16 cellular contexts compared by ENCODE assay signal in the genomic region with DNA sequence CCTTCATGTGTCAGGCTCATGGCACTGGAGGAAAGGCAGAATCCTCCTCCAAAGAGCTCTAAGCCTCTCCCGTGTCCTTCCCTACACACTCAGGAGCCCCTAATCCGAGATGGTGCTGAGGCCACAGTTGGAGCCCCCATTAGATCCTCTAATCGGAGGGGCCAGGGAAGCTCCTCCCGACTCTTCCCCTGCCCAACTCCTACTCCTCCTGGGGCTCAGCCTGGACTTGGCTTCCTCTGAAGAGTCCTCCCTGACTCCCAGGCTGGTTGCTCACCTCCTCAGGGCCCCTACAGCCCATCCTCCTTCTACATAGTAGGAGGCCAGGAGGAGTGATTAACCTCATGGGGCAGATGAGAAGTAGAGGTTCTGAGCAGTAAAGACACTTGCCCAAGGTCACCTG. TPM values are rescaled to one million over a fixed set of nuclear protein-coding genes. Genes with fewer than 3 reads are reported as not detected.
DNase-seq lines count a peak whose midpoint lies in the region; ATAC-seq and TF ChIP-seq lines count a peak whose summit lies in the region.
"Had no signal": no experiment of that assay in that cellular context is flagged by ENCODE, and none has a peak within 500 bp of the region (broad histone marks: within the 10 kb centered on the region; RNA-seq: fewer than 3 reads in every experiment).

No MANE protein-coding gene starts in this region.

- no peaks in the 10 kb centered on the region for H3K27me3 ChIP-seq in dorsolateral prefrontal cortex
- H3K27me3 ChIP-seq in neuronal stem cell (ENCODE audit: control insufficient read depth in 3 of 3, insufficient read depth in 3 of 3, low read depth in 1 of 3, low read length in 3 of 3): no peaks in the 10 kb centered on the region

- peaks cover 24% of the 10 kb centered on the region for H3K4me1 Mint-ChIP-seq in brain
- H3K4me1 Mint-ChIP-seq in activated T-cell treated with anti-CD3 and anti-CD28 coated beads, Interleukin-2, amount 50 U/mL, for 72 hours (ENCODE audit: low read depth): peaks cover 7% of the 10 kb centered on the region

- H3K27me3 Mint-ChIP-seq in brain: no peaks in the 10 kb centered on the region
- H3K27me3 Mint-ChIP-seq in activated T-cell treated with anti-CD3 and anti-CD28 coated beads, Interleukin-2, amount 50 U/mL, for 72 hours (ENCODE audit: low read depth): no peaks in the 10 kb centered on the region
- H3K27me3 Mint-ChIP-seq: CD4-positive, CD25-positive, alpha-beta regulatory T cell had no signal

- no peak overlapping the region for H3K9ac ChIP-seq in neuronal stem cell (ENCODE audit: low read depth, low read length, poor library complexity)

- ATAC-seq in activated T-cell treated with anti-CD3 and anti-CD28 coated beads, Interleukin-2, amount 50 U/mL, for 72 hours (replicated peaks in 1 of 2): no peak
- ATAC-seq in Right ventricle myocardium inferior (no peak), left lobe of liver (no peak)
- ATAC-seq: A549, HepG2 had no signal

- no CpG with 5 or more reads among the region's 4 CpGs for WGBS in neuronal stem cell (ENCODE audit: extremely low coverage in 2 of 2, insufficient read length in 2 of 2, insufficient replicate concordance in 1 of 2), 2 donors

- H3K27ac ChIP-seq in dorsolateral prefrontal cortex (peak overlapping the region in 56 of 59 donors; percentile 8 to 89 (median 69)), neuronal stem cell (replicated peaks; ENCODE audit: low read length) (no peak overlapping the region)
- H3K27ac ChIP-seq: A549 had no signal

- H2BK5ac ChIP-seq in neuronal stem cell (ENCODE audit: low read length): no peak overlapping the region

- peaks cover 16 to 19% of the 10 kb centered on the region in 2 donors for H3K4me1 ChIP-seq in neuronal stem cell (ENCODE audit: control insufficient read depth in 2 of 2, insufficient read depth in 1 of 2, low read depth in 1 of 2, low read length in 2 of 2)
- H3K4me1 ChIP-seq: A549 had no signal

- peak overlapping the region; percentile 20 for H3K23ac ChIP-seq in neuronal stem cell (ENCODE audit: low read depth, low read length, poor library complexity)

- H3K4me2 ChIP-seq in neuronal stem cell (ENCODE audit: insufficient read depth, low read length, poor library complexity, severe bottlenecking): no peak overlapping the region
- H3K4me2 ChIP-seq: A549 had no signal

- H3K36me3 ChIP-seq in neuronal stem cell (replicated peaks in 1 of 2; ENCODE audit: control insufficient read depth in 2 of 2, insufficient read depth in 2 of 2, low read length in 2 of 2): no peaks in the 10 kb centered on the region

- intact Hi-C loops in dorsolateral prefrontal cortex (cut with DNase I) (no loop called here), Right ventricle myocardium inferior (cut with DNase I) (no loop called here)

- no peaks in the 10 kb centered on the region for H3K36me3 Mint-ChIP-seq in brain
- H3K36me3 Mint-ChIP-seq in activated T-cell treated with anti-CD3 and anti-CD28 coated beads, Interleukin-2, amount 50 U/mL, for 72 hours (ENCODE audit: insufficient read depth in 2 of 2): no peaks in the 10 kb centered on the region

- DNase-seq in dorsolateral prefrontal cortex (no peak), neuronal stem cell (ENCODE audit: low spot score) (no peak), Right ventricle myocardium inferior (ENCODE audit: missing footprints) (no peak), left lobe of liver (ENCODE audit: low spot score) (no peak)
- no peak for DNase-seq in activated T-cell treated with anti-CD3 and anti-CD28 coated beads, Interleukin-2, amount 50 U/mL, for 72 hours
- no peak for DNase-seq in activated CD4-positive, alpha-beta T cell treated with anti-CD3 and anti-CD28 coated beads for 48 hours
- DNase-seq: DMS53, GF-D8, HCEC 1CT, HFFc6 had no signal

- H2BK12ac ChIP-seq in neuronal stem cell (ENCODE audit: low read length): no peak overlapping the region

- peak overlapping the region; percentile 9 for H2BK120ac ChIP-seq in neuronal stem cell (ENCODE audit: low read depth, low read length)

- peak overlapping the region; percentile 45 for H3K18ac ChIP-seq in neuronal stem cell (ENCODE audit: low read length)

- TF ChIP-seq CTCF in brain (conservative IDR thresholded peaks at IDR 0.05) (no peak), dorsolateral prefrontal cortex (IDR thresholded peaks at IDR 0.05 in 54 of 56, conservative IDR thresholded peaks at IDR 0.05 in 2 of 56; ENCODE audit: low read depth in 1 of 56, partially characterized antibody in 56 of 56) (no peak)

- H3K9me3 Mint-ChIP-seq in brain: no peaks in the 10 kb centered on the region
- no peaks in the 10 kb centered on the region for H3K9me3 Mint-ChIP-seq in activated T-cell treated with anti-CD3 and anti-CD28 coated beads, Interleukin-2, amount 50 U/mL, for 72 hours
- H3K9me3 Mint-ChIP-seq: CD4-positive, CD25-positive, alpha-beta regulatory T cell; HFFc6 had no signal

- H3K4ac ChIP-seq in neuronal stem cell (ENCODE audit: low read length): no peak overlapping the region

- H3K27ac Mint-ChIP-seq in brain: peak overlapping the region in 3 of 5 experiments; percentile 81 to 92 (median 87)
- H3K27ac Mint-ChIP-seq in activated T-cell treated with anti-CD3 and anti-CD28 coated beads, Interleukin-2, amount 50 U/mL, for 72 hours: no peak overlapping the region
- H3K27ac Mint-ChIP-seq: CD4-positive, CD25-positive, alpha-beta regulatory T cell; HFFc6 had no signal

- H4K91ac ChIP-seq in neuronal stem cell (ENCODE audit: low read depth, low read length, poor library complexity): no peak overlapping the region

- H4K8ac ChIP-seq in neuronal stem cell (ENCODE audit: low read depth, low read length): no peak overlapping the region

- peak overlapping the region; percentile 49 for H3K14ac ChIP-seq in neuronal stem cell (ENCODE audit: low read length)

- no peaks in the 10 kb centered on the region for H3K9me3 ChIP-seq in neuronal stem cell (replicated peaks in 1 of 2; ENCODE audit: control insufficient read depth in 2 of 2, insufficient read depth in 1 of 2, low read depth in 1 of 2, low read length in 2 of 2)
- H3K9me3 ChIP-seq: A549 had no signal

- H2AK5ac ChIP-seq in neuronal stem cell (ENCODE audit: low read depth, low read length): peak overlapping the region; percentile 64

- H3K4me3 Mint-ChIP-seq in brain: no peak overlapping the region
- no peak overlapping the region for H3K4me3 Mint-ChIP-seq in activated T-cell treated with anti-CD3 and anti-CD28 coated beads, Interleukin-2, amount 50 U/mL, for 72 hours
- H3K4me3 Mint-ChIP-seq: CD4-positive, CD25-positive, alpha-beta regulatory T cell; HFFc6 had no signal

- H2BK15ac ChIP-seq in neuronal stem cell (ENCODE audit: low read length): no peak overlapping the region

- H3K4me3 ChIP-seq in dorsolateral prefrontal cortex (no peak overlapping the region), neuronal stem cell (ENCODE audit: low read length in 2 of 2) (no peak overlapping the region)
- H3K4me3 ChIP-seq: A549 had no signal

- H2AFZ ChIP-seq in neuronal stem cell (ENCODE audit: low read length): no peak overlapping the region

- peaks cover 2% of the 10 kb centered on the region for H3K79me1 ChIP-seq in neuronal stem cell (ENCODE audit: low read depth, low read length)

RNA-seq across cellular contexts. Expression of gene CDCP2, which starts 21.3 kb away (rescaled TPM):
- not detected for polyA plus RNA-seq in brain (ENCODE audit: insufficient read depth, low read depth, low replicate concordance)
- total RNA-seq in dorsolateral prefrontal cortex: 1 to 10 TPM in 2 of 120 experiments, under 1 TPM in 80, not detected in 38; 0.12 to 1.1 (median 0.39) TPM
- 0.03 TPM for polyA plus RNA-seq in neuronal stem cell (2013, experiment 1 of 2)
- polyA plus RNA-seq in neuronal stem cell (2013, experiment 2 of 2): 0.03 TPM
- total RNA-seq in activated T-cell treated with anti-CD3 and anti-CD28 coated beads, Interleukin-2, amount 50 U/mL, for 72 hours: not detected
- total RNA-seq in Right ventricle myocardium inferior: not detected
- not detected for total RNA-seq in left lobe of liver
- total RNA-seq: H1, HepG2, HFFc6 had no signal
- polyA plus RNA-seq: A549; BJ; CD4-positive, CD25-positive, alpha-beta regulatory T cell; H1; HepG2 had no signal

RNA-seq across cellular contexts. Expression of gene CYB5RL, which starts 25.7 kb away (rescaled TPM):
- polyA plus RNA-seq in brain (ENCODE audit: insufficient read depth, low read depth, low replicate concordance): 6.1 TPM
- total RNA-seq in dorsolateral prefrontal cortex (10 to 100 TPM in 34 of 120 experiments, 1 to 10 TPM in 86; 3.6 to 19.4 (median 8.7) TPM), Right ventricle myocardium inferior (3.9 TPM), left lobe of liver (3.5 TPM)
- 6.5 TPM for polyA plus RNA-seq in neuronal stem cell (2013, experiment 1 of 2)
- polyA plus RNA-seq in neuronal stem cell (2013, experiment 2 of 2): 6.5 TPM
- 10 to 100 TPM in 1 of 2 donors, 1 to 10 TPM in 1; 8.4 to 14.0 TPM for total RNA-seq in activated T-cell treated with anti-CD3 and anti-CD28 coated beads, Interleukin-2, amount 50 U/mL, for 72 hours

RNA-seq across cellular contexts. Expression of gene MRPL37, which starts 25.9 kb away (rescaled TPM):
- polyA plus RNA-seq in brain (ENCODE audit: insufficient read depth, low read depth, low replicate concordance): 130 TPM
- total RNA-seq in dorsolateral prefrontal cortex (10 to 100 TPM; 33.5 to 66.9 (median 49.5) TPM), Right ventricle myocardium inferior (85.2 TPM), left lobe of liver (88.9 TPM)
- 69.4 TPM for polyA plus RNA-seq in neuronal stem cell (2013, experiment 1 of 2)
- 69.8 TPM for polyA plus RNA-seq in neuronal stem cell (2013, experiment 2 of 2)
- 100 to 1,000 TPM; 150 to 166 TPM for total RNA-seq in activated T-cell treated with anti-CD3 and anti-CD28 coated beads, Interleukin-2, amount 50 U/mL, for 72 hours
